In the genomic region with DNA sequence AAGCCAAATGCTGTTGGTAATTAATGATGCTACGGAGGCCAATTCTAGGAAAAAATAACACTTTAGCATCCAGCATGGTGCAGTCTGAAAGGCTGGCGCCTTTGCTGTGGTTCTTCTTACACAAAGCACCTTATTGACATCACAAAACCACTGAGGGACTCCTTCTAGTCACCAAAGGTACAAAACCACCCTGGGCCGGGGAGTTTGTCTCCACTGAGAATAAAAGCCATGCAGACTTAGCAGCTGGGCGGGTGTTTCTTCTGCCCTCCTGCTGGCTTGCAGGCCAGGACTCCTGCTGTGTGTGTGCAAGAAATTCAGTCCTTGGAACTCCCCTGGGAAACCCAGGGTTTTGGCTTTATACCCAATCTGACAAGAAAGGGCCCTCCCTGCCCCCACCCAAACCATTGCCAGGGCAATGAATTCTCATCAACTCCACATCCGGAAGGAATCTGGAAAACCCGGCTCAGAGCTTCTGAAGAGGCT, we compare ENCODE assay signal across 10 cellular contexts.
DNase-seq lines count a peak whose midpoint lies in the region; ATAC-seq, FAIRE-seq and TF ChIP-seq lines count a peak whose summit lies in the region.
"Had no signal": no experiment of that assay in that cellular context is flagged by ENCODE, and none has a peak within 500 bp of the region (broad histone marks: within the 10 kb centered on the region; RNA-seq: fewer than 3 reads in every experiment).

No MANE protein-coding gene starts in this region.

- H4K91ac ChIP-seq in H1 (replicated peaks; ENCODE audit: insufficient read length, low read length), result no peak overlapping the region

- H3K36me3 ChIP-seq in H1 (ENCODE audit: control insufficient read depth in 2 of 4, insufficient read depth in 4 of 4, low read length in 3 of 4) (no peaks in the 10 kb centered on the region; a peak in 2 of 8 replicates), ovary (no peaks in the 10 kb centered on the region)

- H4K8ac ChIP-seq in H1 (ENCODE audit: extremely low read depth, insufficient read depth, low read length), result no peak overlapping the region

- no peaks in the 10 kb centered on the region; a peak in 2 of 7 replicates for H3K4me1 ChIP-seq in H1 (replicated peaks in 1 of 4; ENCODE audit: control insufficient read depth in 3 of 4, insufficient read depth in 4 of 4, low read length in 3 of 4)
- H3K4me1 ChIP-seq in ovary (ENCODE audit: insufficient read depth), result peaks cover 8% of the 10 kb centered on the region

- no peak overlapping the region for H2BK12ac ChIP-seq in H1 (ENCODE audit: low read depth, low read length)

- H3K4me2 ChIP-seq in H1 (ENCODE audit: insufficient read depth in 1 of 2, low read depth in 2 of 2, low read length in 2 of 2), result peak overlapping the region; percentile 7 to 37; a peak in 2 of 4 replicates

- 47% methylated on average over 6 of the region's 6 CpGs; no CpG with 5 or more reads in 1 of the 2 experiments for WGBS in H1 (ENCODE audit: extremely low coverage in 1 of 2, insufficient coverage in 1 of 2, insufficient read length in 1 of 2, insufficient replicate concordance in 2 of 2, low coverage in 1 of 2, low lambda C conversion rate in 2 of 2, missing lambda C conversion rate in 1 of 2), 2 experiments
- 40 to 42% (median 41%) methylated on average over 6 of the region's 6 CpGs for WGBS in ovary, 3 donors

- H2BK5ac ChIP-seq in H1 (ENCODE audit: low read depth, low read length), result no peak overlapping the region

- no peak overlapping the region for H3K4ac ChIP-seq in H1 (replicated peaks; ENCODE audit: insufficient read length, low read depth, low read length)

- no peak overlapping the region for H3K9ac ChIP-seq in H1 (replicated peaks in 1 of 4; ENCODE audit: extremely low read depth in 1 of 4, low read depth in 3 of 4, low read length in 3 of 4)

- ATAC-seq in HG02852 (IDR thresholded peaks at IDR 0.05; ENCODE audit: unreplicated experiment) (no peak), GM21786 (IDR thresholded peaks at IDR 0.05; ENCODE audit: unreplicated experiment) (no peak)

- no peak for TF ChIP-seq POLR2A in H1 (IDR thresholded peaks at IDR 0.05; ENCODE audit: control extremely low read depth in 1 of 2, low read depth in 2 of 2, low read length in 2 of 2)
- no peak for TF ChIP-seq POLR2A in ovary (IDR thresholded peaks at IDR 0.05)
- no peak for TF ChIP-seq POLR2A in GM12892 (IDR thresholded peaks at IDR 0.05; ENCODE audit: low read depth, low read length)

- H3K23ac ChIP-seq in H1 (ENCODE audit: insufficient read length), result no peak overlapping the region

- no peak overlapping the region for H2BK20ac ChIP-seq in H1 (ENCODE audit: low read length)

- H3K14ac ChIP-seq in H1 (ENCODE audit: insufficient read length), result no peak overlapping the region

- no peak for TF ChIP-seq EP300 in H1 (IDR thresholded peaks at IDR 0.05; ENCODE audit: borderline replicate concordance in 1 of 2, low read depth in 2 of 2, low read length in 2 of 2)
- TF ChIP-seq EP300 in ovary (IDR thresholded peaks at IDR 0.05), result no peak

- no peak for FAIRE-seq in H1 (lab: Jason Lieb, UNC)
- FAIRE-seq in GM12892 (lab: Jason Lieb, UNC), result no peak
- FAIRE-seq: GM18507, keratinocyte had no signal

- TF ChIP-seq RAD21 in H1 (IDR thresholded peaks at IDR 0.05 in 1 of 2, conservative IDR thresholded peaks at IDR 0.05 in 1 of 2; ENCODE audit: low read depth in 2 of 2, low read length in 2 of 2), result no peak

- peak; percentile 68 for DNase-seq in DMS 273 treated with DMSO at 0.1 percent for 48 hours (lab: John Stamatoyannopoulos, UW)
- DNase-seq in NCI-H2171 treated with DMSO at 0.1 percent for 48 hours (lab: John Stamatoyannopoulos, UW), result peak; percentile 88
- DNase-seq in H1 (ENCODE audit: low read depth in 1 of 2, low spot score in 2 of 2), result no peak
- peak in 3 of 5 donors; percentile 54 to 67 (median 57) for DNase-seq in ovary
- no peak for DNase-seq in GM12892 (ENCODE audit: insufficient read length)
- DNase-seq in SK-N-DZ (ENCODE audit: low spot score), result no peak

- no peak overlapping the region for H3K56ac ChIP-seq in H1 (replicated peaks; ENCODE audit: insufficient read length, low read depth, low read length)

- TF ChIP-seq CTCF in H1 (IDR thresholded peaks at IDR 0.05; ENCODE audit: control extremely low read depth in 1 of 3, insufficient read depth in 1 of 3, low read depth in 1 of 3, low read length in 3 of 3) (no peak), ovary (IDR thresholded peaks at IDR 0.05) (no peak)

- H2BK15ac ChIP-seq in H1 (ENCODE audit: low read length), result no peak overlapping the region

- H2AFZ ChIP-seq in H1 (ENCODE audit: low read length), result no peak overlapping the region

- no peak overlapping the region for H2AK5ac ChIP-seq in H1 (ENCODE audit: low read depth, low read length)

- H3K27me3 ChIP-seq in H1 (replicated peaks in 1 of 4; ENCODE audit: control insufficient read depth in 3 of 4, extremely low read depth in 1 of 4, insufficient read depth in 3 of 4, low read length in 3 of 4) (no peaks in the 10 kb centered on the region), ovary (no peaks in the 10 kb centered on the region)

- no peak overlapping the region for H3K27ac ChIP-seq in H1 (ENCODE audit: low read depth, low read length)
- no peak overlapping the region for H3K27ac ChIP-seq in ovary

- no peaks in the 10 kb centered on the region for H3K23me2 ChIP-seq in H1 (ENCODE audit: low read depth, low read length)

- POLR2A ChIA-PET in H1 (lab: Charles Lee; ENCODE audit: partially characterized antibody), result no interaction called here

- CTCF ChIA-PET in H1 (lab: Charles Lee; ENCODE audit: partially characterized antibody), result interaction anchor here (1.1 kb wide), 2 partner anchors 47 to 140 kb away, joined by 3 read pairs; no protein-coding TSS in a partner anchor

- no peak overlapping the region for H3K18ac ChIP-seq in H1 (ENCODE audit: extremely low read depth, low read length)

- no peaks in the 10 kb centered on the region for H4K20me1 ChIP-seq in H1 (replicated peaks in 1 of 2; ENCODE audit: control insufficient read depth in 1 of 2, insufficient read depth in 2 of 2, low read length in 2 of 2)

- H3K79me2 ChIP-seq in H1 (ENCODE audit: control insufficient read depth in 1 of 2, insufficient read depth in 2 of 2, low read length in 2 of 2), result no peaks in the 10 kb centered on the region

- H3K79me1 ChIP-seq in H1 (ENCODE audit: low read depth, low read length), result no peaks in the 10 kb centered on the region

- H3K4me3 ChIP-seq in H1 (ENCODE audit: extremely low read depth in 1 of 4, insufficient read depth in 2 of 4, low read depth in 3 of 4, low read length in 4 of 4) (no peak overlapping the region), ovary (no peak overlapping the region)

- no peak overlapping the region for H2BK120ac ChIP-seq in H1 (replicated peaks; ENCODE audit: low read depth, low read length)

- intact Hi-C loops in ovary (cut with DNase I), result no loop called here

- H3K9me3 ChIP-seq in H1 (ENCODE audit: insufficient read depth in 2 of 2, low read depth in 1 of 2, low read length in 1 of 2) (no peaks in the 10 kb centered on the region), ovary (no peaks in the 10 kb centered on the region)

- H4K5ac ChIP-seq in H1 (ENCODE audit: insufficient read length, low read depth, low read length), result peak overlapping the region; percentile 8

TF ChIP-seq in H1, 55 proteins besides CTCF, POLR2A, EP300 and RAD21:
- TF ChIP-seq CHD2 (IDR thresholded peaks at IDR 0.05; ENCODE audit: low read length), result no peak
- TF ChIP-seq, protein P1, sequence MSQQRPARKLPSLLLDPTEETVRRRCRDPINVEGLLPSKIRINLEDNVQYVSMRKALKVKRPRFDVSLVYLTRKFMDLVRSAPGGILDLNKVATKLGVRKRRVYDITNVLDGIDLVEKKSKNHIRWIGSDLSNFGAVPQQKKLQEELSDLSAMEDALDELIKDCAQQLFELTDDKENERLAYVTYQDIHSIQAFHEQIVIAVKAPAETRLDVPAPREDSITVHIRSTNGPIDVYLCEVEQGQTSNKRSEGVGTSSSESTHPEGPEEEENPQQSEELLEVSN (IDR thresholded peaks at IDR 0.05), result no peak
- TF ChIP-seq SP4 (IDR thresholded peaks at IDR 0.05; ENCODE audit: low read length), result no peak
- TF ChIP-seq HDAC2 (IDR thresholded peaks at IDR 0.05; ENCODE audit: borderline replicate concordance in 1 of 2, low read depth in 2 of 2, low read length in 2 of 2), result peak in 1 of 2 experiments; percentile 74; a peak in 1 of 4 replicates
- TF ChIP-seq CEBPB (IDR thresholded peaks at IDR 0.05; ENCODE audit: low read depth, low read length), result no peak
- TF ChIP-seq, protein P2, sequence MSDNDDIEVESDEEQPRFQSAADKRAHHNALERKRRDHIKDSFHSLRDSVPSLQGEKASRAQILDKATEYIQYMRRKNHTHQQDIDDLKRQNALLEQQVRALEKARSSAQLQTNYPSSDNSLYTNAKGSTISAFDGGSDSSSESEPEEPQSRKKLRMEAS (IDR thresholded peaks at IDR 0.05), result no peak
- 0 out of 2 replicates have a peak, but pooled peaks have one; percentile 11 for TF ChIP-seq SP1 (IDR thresholded peaks at IDR 0.05; ENCODE audit: low read depth, low read length)

Comparison
In these comparisons a context has a peak if more than half of its experiments do, and no peak if none do; other contexts are left out.
1. DNase-seq: peak in DMS 273 treated with DMSO at 0.1 percent for 48 hours (single experiment), NCI-H2171 treated with DMSO at 0.1 percent for 48 hours (single experiment) and ovary (3 of 5); none in H1 (0 of 2), GM12892 (single experiment) and SK-N-DZ (single experiment).